11 cellular contexts compared by ENCODE assay signal in genomic region chr12:49225551-49226166, GRCh38. TPM values are rescaled to one million over a fixed set of nuclear protein-coding genes. Genes with fewer than 3 reads are reported as not detected.
DNase-seq lines count a peak whose midpoint lies in the region; ATAC-seq and TF ChIP-seq lines count a peak whose summit lies in the region.
"Had no signal": no experiment of that assay in that cellular context is flagged by ENCODE, and none has a peak within 500 bp of the region (broad histone marks: within the 10 kb centered on the region; RNA-seq: fewer than 3 reads in every experiment).

No MANE protein-coding gene starts in this region.

- DNase-seq in cardiac muscle cell (ENCODE audit: low read depth in 1 of 2, low spot score in 1 of 2) (peak in 1 of 2 donors; percentile 69), heart left ventricle (no peak), foreskin keratinocyte (no peak), upper lobe of right lung (peak; percentile 86)
- no peak for DNase-seq in activated CD4-positive, CD25-positive, alpha-beta regulatory T cell treated with anti-CD3 and anti-CD28 coated beads, Interleukin-2, amount 50 U/mL, for 72 hours
- DNase-seq: hippocampal formation; NCI-H1694; stimulated activated CD4-positive, alpha-beta T cell treated with anti-CD3 and anti-CD28 coated beads, Interleukin-12 subunit alpha, Interleukin-12 subunit beta, amount 100 ng/mL, for 4 hours had no signal

- H3K27ac ChIP-seq in cardiac muscle cell (no peak overlapping the region), heart left ventricle (peak overlapping the region in 1 of 12 donors; percentile 15), foreskin keratinocyte (no peak overlapping the region), upper lobe of right lung (peak overlapping the region; percentile 32)

- no peak for TF ChIP-seq POLR2A in heart left ventricle (IDR thresholded peaks at IDR 0.05)

- intact Hi-C loops in heart left ventricle (cut with DNase I), result no loop called here
- intact Hi-C loops in upper lobe of right lung (cut with DNase I), result no loop called here

- 63 to 77% (median 67%) methylated on average over 8 of the region's 8 CpGs for WGBS in heart left ventricle, 4 donors

- ATAC-seq in heart left ventricle (no peak), SK-N-SH treated with all-trans-retinoic acid at 6 μM for 48 hours (peak; percentile 48), foreskin keratinocyte (no peak), upper lobe of right lung (peak; percentile 93), HG03442 (IDR thresholded peaks at IDR 0.05; ENCODE audit: unreplicated experiment) (no peak), HG03521 (IDR thresholded peaks at IDR 0.05; ENCODE audit: unreplicated experiment) (no peak)

- no peaks in the 10 kb centered on the region for H3K36me3 ChIP-seq in cardiac muscle cell
- no peaks in the 10 kb centered on the region for H3K36me3 ChIP-seq in heart left ventricle
- no peaks in the 10 kb centered on the region for H3K36me3 ChIP-seq in upper lobe of right lung

- H3K9me3 ChIP-seq in cardiac muscle cell (ENCODE audit: low read depth), result no peaks in the 10 kb centered on the region
- H3K9me3 ChIP-seq in heart left ventricle, result no peaks in the 10 kb centered on the region
- H3K9me3 ChIP-seq in upper lobe of right lung, result no peaks in the 10 kb centered on the region

- TF ChIP-seq CTCF in cardiac muscle cell (IDR thresholded peaks at IDR 0.05; ENCODE audit: low read depth, low read length), result peak; percentile 29
- TF ChIP-seq CTCF in heart left ventricle (IDR thresholded peaks at IDR 0.05), result peak in 2 of 12 donors; percentile 14 to 22
- TF ChIP-seq CTCF in foreskin keratinocyte (conservative IDR thresholded peaks at IDR 0.05), result peak; percentile 18
- peak; percentile 14 for TF ChIP-seq CTCF in upper lobe of right lung (IDR thresholded peaks at IDR 0.05)

- H3K4me3 ChIP-seq in cardiac muscle cell (no peak overlapping the region), heart left ventricle (no peak overlapping the region), upper lobe of right lung (no peak overlapping the region)

- H3K27me3 ChIP-seq in cardiac muscle cell (no peaks in the 10 kb centered on the region), heart left ventricle (no peaks in the 10 kb centered on the region), foreskin keratinocyte (peaks cover 3% of the 10 kb centered on the region), upper lobe of right lung (no peaks in the 10 kb centered on the region)

- H3K4me1 ChIP-seq in cardiac muscle cell (ENCODE audit: low read depth) (peaks cover 12% of the 10 kb centered on the region), heart left ventricle (peaks cover 0 to 62% (median 8%) of the 10 kb centered on the region in 12 donors), foreskin keratinocyte (no peaks in the 10 kb centered on the region), upper lobe of right lung (peaks cover 9% of the 10 kb centered on the region)

TF ChIP-seq in SK-N-SH treated with all-trans-retinoic acid at 6 μM for 48 hours, 23 proteins besides CTCF, POLR2A, EP300 and RAD21:
- TF ChIP-seq SNAI2 (CRISPR knock-in tag; IDR thresholded peaks at IDR 0.05), result no peak

RNA-seq across cellular contexts. Expression of gene TUBA1A, which starts 36.8 kb away (rescaled TPM):
- total RNA-seq in cardiac muscle cell (509 and 1,042 TPM in 2 replicates), heart left ventricle (100 to 1,000 TPM; 122 to 280 (median 184) TPM), foreskin keratinocyte (113 and 273 TPM in 2 replicates), upper lobe of right lung (90.8 TPM)
- polyA plus RNA-seq in cardiac muscle cell (521 and 1,070 TPM in 2 replicates), heart left ventricle (100 to 1,000 TPM in 1 of 2 donors, 10 to 100 TPM in 1; 71.5 to 238 TPM), foreskin keratinocyte (117 and 269 TPM in 2 replicates)

RNA-seq across cellular contexts. Expression of gene TUBA1C, which starts 39.2 kb away (rescaled TPM):
- 67.0 and 151 TPM in 2 replicates for total RNA-seq in cardiac muscle cell
- 49.1 and 126 TPM in 2 replicates for polyA plus RNA-seq in cardiac muscle cell
- 100 to 1,000 TPM in 2 of 9 donors, 10 to 100 TPM in 7; 35.2 to 298 (median 68.8) TPM for total RNA-seq in heart left ventricle
- 100 to 1,000 TPM in 1 of 2 donors, 10 to 100 TPM in 1; 45.3 to 554 TPM for polyA plus RNA-seq in heart left ventricle
- total RNA-seq in foreskin keratinocyte, result 1,116 and 1,321 TPM in 2 replicates
- polyA plus RNA-seq in foreskin keratinocyte, result 1,211 and 1,475 TPM in 2 replicates
- 113 TPM for total RNA-seq in upper lobe of right lung

Comparison
In these comparisons a context has a peak if more than half of its experiments do, and no peak if none do; other contexts are left out.
1. ATAC-seq: peak in SK-N-SH treated with all-trans-retinoic acid at 6 μM for 48 hours (single experiment) and upper lobe of right lung (single experiment); none in heart left ventricle (0 of 4), foreskin keratinocyte (single experiment), HG03442 (single experiment) and HG03521 (single experiment).